In the genomic region with DNA sequence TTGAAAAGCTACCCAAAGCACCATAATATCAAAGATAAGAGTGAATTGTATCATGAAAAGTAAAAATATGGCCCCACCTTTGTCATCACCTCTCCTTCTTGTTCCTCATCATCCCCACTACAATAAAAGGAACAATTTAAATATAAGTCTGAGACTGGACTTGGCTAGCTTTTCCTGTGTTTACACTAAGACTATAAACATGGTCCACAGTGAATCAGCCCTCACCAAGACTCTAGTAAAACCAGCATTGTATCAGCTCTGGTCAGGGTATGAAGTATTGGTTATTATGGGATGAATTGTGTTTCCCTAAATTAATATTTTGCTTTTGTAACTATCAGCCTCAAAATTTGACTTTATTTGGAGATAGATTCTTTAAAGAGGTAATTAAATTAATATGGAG, we compare ENCODE assay signal across 27 cellular contexts.
"Had no signal": no experiment of that assay in that cellular context is flagged by ENCODE, and none has a peak within 500 bp of the region (broad histone marks: within the 10 kb centered on the region; RNA-seq: fewer than 3 reads in every experiment).

No MANE protein-coding gene starts in this region.

- H3K27ac ChIP-seq: ascending aorta, coronary artery, dorsolateral prefrontal cortex, foreskin keratinocyte, gastrocnemius medialis, heart left ventricle had no signal

- ATAC-seq: activated CD4-positive, alpha-beta T cell treated with anti-CD3 and anti-CD28 coated beads for 36 hours; activated naive CD4-positive, alpha-beta T cell treated with anti-CD3 and anti-CD28 coated beads, Interleukin-2, amount 50 U/mL, for 72 hours; activated T-cell treated with anti-CD3 and anti-CD28 coated beads, Interleukin-2, amount 50 U/mL, for 72 hours; esophagus mucosa; foreskin keratinocyte; gastrocnemius medialis; heart left ventricle; T-helper 17 cell had no signal

- H3K9me3 ChIP-seq: ascending aorta, gastrocnemius medialis had no signal

- H3K36me3 ChIP-seq: ascending aorta, gastrocnemius medialis, heart left ventricle had no signal

- H3K4me1 ChIP-seq: ascending aorta, foreskin keratinocyte, gastrocnemius medialis, heart left ventricle had no signal

- H3K4me3 ChIP-seq: ascending aorta, coronary artery, dorsolateral prefrontal cortex, gastrocnemius medialis, heart left ventricle had no signal

- DNase-seq: activated CD4-positive, alpha-beta memory T cell treated with anti-CD3 and anti-CD28 coated beads, Interleukin-2, amount 10 ng/mL, durations not matched to agents 7 days and 5 days; activated CD4-positive, alpha-beta T cell treated with anti-CD3 and anti-CD28 coated beads for 36 hours; activated CD4-positive, alpha-beta T cell treated with anti-CD3 and anti-CD28 coated beads, Interleukin-2, amount 10 ng/mL, durations not matched to agents 7 days and 5 days; activated CD4-positive, alpha-beta T cell treated with anti-CD3 and anti-CD28 coated beads, Interleukin-2, amount 50 U/mL, for 4 hours; activated CD4-positive, CD25-positive, alpha-beta regulatory T cell; activated CD4-positive, CD25-positive, alpha-beta regulatory T cell treated with anti-CD3 and anti-CD28 coated beads, Interleukin-2, amount 50 U/mL, for 72 hours; activated CD8-positive, alpha-beta memory T cell treated with anti-CD3 and anti-CD28 coated beads, Interleukin-2, amount 50 U/mL, for 48 hours; activated gamma-delta T cell; activated naive CD4-positive, alpha-beta T cell; activated naive CD4-positive, alpha-beta T cell treated with anti-CD3 and anti-CD28 coated beads, Interleukin-2, amount 10 ng/mL, durations not matched to agents 7 days and 5 days; activated naive CD8-positive, alpha-beta T cell treated with anti-CD3 and anti-CD28 coated beads, Interleukin-2, amount 10 ng/mL, durations not matched to agents 7 days and 5 days; activated T-cell treated with anti-CD3 and anti-CD28 coated beads for 4 hours; activated T-cell treated with anti-CD3 and anti-CD28 coated beads, Interleukin-2, amount 50 U/mL, for 24 hours; activated T-cell treated with anti-CD3 and anti-CD28 coated beads, Interleukin-2, amount 50 U/mL, for 72 hours; dorsolateral prefrontal cortex; effector memory CD4-positive, alpha-beta T cell; endodermal cell; foreskin keratinocyte; gastrocnemius medialis; glutamatergic neuron; heart left ventricle; T-helper 17 cell; T1000 had no signal

- H3K27me3 ChIP-seq: ascending aorta, foreskin keratinocyte, gastrocnemius medialis, heart left ventricle had no signal
